ENCODE assay signal across 8 cellular contexts in genomic region chr15:45186771-45187577, GRCh38. TPM values are rescaled to one million over a fixed set of nuclear protein-coding genes. Genes with fewer than 3 reads are reported as not detected.
A peak's percentile ranks its signal among the peaks of the same experiment; 100 is the strongest.
DNase-seq lines count a peak whose midpoint lies in the region; ATAC-seq and TF ChIP-seq lines count a peak whose summit lies in the region.
"Had no signal": no experiment of that assay in that cellular context is flagged by ENCODE, and none has a peak within 500 bp of the region (broad histone marks: within the 10 kb centered on the region; RNA-seq: fewer than 3 reads in every experiment).

No MANE protein-coding gene starts in this region.

- ATAC-seq in activated T-helper 17 cell treated with anti-CD3 and anti-CD28 coated beads, Interleukin-2, amount 50 U/mL, for 72 hours (replicated peaks): no peak
- ATAC-seq in stimulated activated naive B cell treated with anti-CD40 and anti-IgM and Interleukin-4, amounts not matched to agents 10 μg/mL and 1 μg/mL and 100 μg/mL, for 72 hours (replicated peaks): no peak
- no peak for ATAC-seq in GM21367 (IDR thresholded peaks at IDR 0.05; ENCODE audit: unreplicated experiment)
- ATAC-seq in GM18858 (IDR thresholded peaks at IDR 0.05; ENCODE audit: unreplicated experiment): no peak

- no peak for TF ChIP-seq CTCF in HFF-Myc (IDR thresholded peaks at IDR 0.05; ENCODE audit: low read depth, low read length, missing control alignments)

- peaks cover 54% of the 10 kb centered on the region for H3K36me3 Mint-ChIP-seq in activated T-helper 17 cell treated with anti-CD3 and anti-CD28 coated beads, Interleukin-2, amount 50 U/mL, for 72 hours (ENCODE audit: low read depth)
- H3K36me3 Mint-ChIP-seq in stimulated activated naive B cell treated with anti-CD40 and anti-IgM and Interleukin-4, amounts not matched to agents 10 μg/mL and 1 μg/mL and 100 μg/mL, for 72 hours: peaks cover 10 to 11% of the 10 kb centered on the region in 2 donors

- no peaks in the 10 kb centered on the region for H3K9me3 Mint-ChIP-seq in activated T-helper 17 cell treated with anti-CD3 and anti-CD28 coated beads, Interleukin-2, amount 50 U/mL, for 72 hours
- no peaks in the 10 kb centered on the region for H3K9me3 Mint-ChIP-seq in stimulated activated naive B cell treated with anti-CD40 and anti-IgM and Interleukin-4, amounts not matched to agents 10 μg/mL and 1 μg/mL and 100 μg/mL, for 72 hours

- peak overlapping the region; percentile 44 for H3K4me3 ChIP-seq in HFF-Myc (replicated peaks; ENCODE audit: low read depth, low read length)
- H3K4me3 ChIP-seq in iPS-18c (ENCODE audit: insufficient read depth, low read depth, low read length): peak overlapping the region; percentile 55

- H3K27ac Mint-ChIP-seq in activated T-helper 17 cell treated with anti-CD3 and anti-CD28 coated beads, Interleukin-2, amount 50 U/mL, for 72 hours: peak overlapping the region; percentile 93
- peak overlapping the region; percentile 94 for H3K27ac Mint-ChIP-seq in stimulated activated naive B cell treated with anti-CD40 and anti-IgM and Interleukin-4, amounts not matched to agents 10 μg/mL and 1 μg/mL and 100 μg/mL, for 72 hours

- no peak for DNase-seq in HFF-Myc (ENCODE audit: extremely low read depth, low read depth)
- DNase-seq in stimulated activated naive B cell treated with anti-CD40 and anti-IgM and Interleukin-4, amounts not matched to agents 10 μg/mL and 1 μg/mL and 100 μg/mL, for 72 hours: no peak
- DNase-seq in stimulated activated CD4-positive, alpha-beta T cell treated with anti-CD3 and anti-CD28 coated beads, Interleukin-4, amount 100 ng/mL, for 24 hours: no peak

- no peaks in the 10 kb centered on the region for H3K9me3 ChIP-seq in iPS-18c (ENCODE audit: control insufficient read depth, insufficient read depth, low read length)

- no peaks in the 10 kb centered on the region for H3K27me3 Mint-ChIP-seq in activated T-helper 17 cell treated with anti-CD3 and anti-CD28 coated beads, Interleukin-2, amount 50 U/mL, for 72 hours
- no peaks in the 10 kb centered on the region for H3K27me3 Mint-ChIP-seq in stimulated activated naive B cell treated with anti-CD40 and anti-IgM and Interleukin-4, amounts not matched to agents 10 μg/mL and 1 μg/mL and 100 μg/mL, for 72 hours

- peak overlapping the region; percentile 89 for H3K4me3 Mint-ChIP-seq in activated T-helper 17 cell treated with anti-CD3 and anti-CD28 coated beads, Interleukin-2, amount 50 U/mL, for 72 hours
- peak overlapping the region; percentile 87 to 92 for H3K4me3 Mint-ChIP-seq in stimulated activated naive B cell treated with anti-CD40 and anti-IgM and Interleukin-4, amounts not matched to agents 10 μg/mL and 1 μg/mL and 100 μg/mL, for 72 hours

- peaks cover 30% of the 10 kb centered on the region for H3K4me1 Mint-ChIP-seq in activated T-helper 17 cell treated with anti-CD3 and anti-CD28 coated beads, Interleukin-2, amount 50 U/mL, for 72 hours
- peaks cover 42 to 55% of the 10 kb centered on the region in 2 donors for H3K4me1 Mint-ChIP-seq in stimulated activated naive B cell treated with anti-CD40 and anti-IgM and Interleukin-4, amounts not matched to agents 10 μg/mL and 1 μg/mL and 100 μg/mL, for 72 hours

RNA-seq across cellular contexts. Expression of gene SHF, which starts 0.8 kb away (rescaled TPM):
- 100 to 1,000 TPM in 1 of 2 donors, 1 to 10 TPM in 1; 2.7 to 111 TPM for total RNA-seq in activated T-helper 17 cell treated with anti-CD3 and anti-CD28 coated beads, Interleukin-2, amount 50 U/mL, for 72 hours

RNA-seq across cellular contexts. Expression of gene DUOX1, which starts 57.2 kb away (rescaled TPM):
- under 1 TPM; 0.06 to 0.42 TPM for total RNA-seq in activated T-helper 17 cell treated with anti-CD3 and anti-CD28 coated beads, Interleukin-2, amount 50 U/mL, for 72 hours
- total RNA-seq: lung microvascular endothelial cell had no signal

RNA-seq across cellular contexts. Expression of gene DUOXA1, which starts 57.3 kb away (rescaled TPM):
- under 1 TPM in 1 of 2 donors, not detected in 1; 0.58 TPM for total RNA-seq in activated T-helper 17 cell treated with anti-CD3 and anti-CD28 coated beads, Interleukin-2, amount 50 U/mL, for 72 hours
- total RNA-seq: lung microvascular endothelial cell had no signal
